ENCODE assay signal across 1 cellular context in the genomic region with DNA sequence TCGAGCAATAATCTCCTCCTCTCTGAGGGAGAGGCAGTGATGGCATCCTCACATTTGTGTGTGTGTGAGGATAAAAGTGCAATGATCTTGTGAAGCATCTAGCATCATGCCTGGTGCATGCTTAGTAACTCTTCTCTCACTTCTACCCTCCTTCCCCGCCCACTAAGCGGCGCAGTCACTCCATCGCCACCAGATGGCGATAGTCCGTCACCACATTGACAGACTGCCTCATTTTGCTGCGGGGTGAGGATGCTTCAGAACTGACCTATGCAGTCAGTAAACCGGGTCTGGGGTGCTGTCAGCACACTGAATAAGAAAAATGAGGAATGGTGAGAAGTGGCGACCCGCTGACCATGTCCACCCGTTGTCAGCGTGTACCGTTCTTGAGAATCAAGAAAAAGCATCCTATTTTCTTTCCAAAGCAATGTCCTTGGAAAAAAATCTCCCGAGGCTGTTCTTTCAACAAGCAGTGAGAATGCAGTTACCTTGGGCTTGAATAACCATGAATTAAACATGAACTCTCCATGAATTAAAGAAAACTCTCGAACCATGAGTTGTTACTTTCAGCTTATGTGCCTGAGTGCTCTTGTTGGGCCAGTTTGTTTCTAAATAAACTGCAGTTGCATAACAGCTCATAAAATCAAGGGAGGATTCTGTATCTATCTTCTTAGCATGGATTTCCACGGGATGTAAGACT.
A peak's percentile ranks its signal among the peaks of the same experiment; 100 is the strongest.
TF ChIP-seq lines count a peak whose summit lies in the region.

No MANE protein-coding gene starts in this region.

TF ChIP-seq in HepG2, 621 proteins besides CTCF, POLR2A, EP300 and RAD21 (continued from another document and continues in another):
- TF ChIP-seq, protein P1, sequence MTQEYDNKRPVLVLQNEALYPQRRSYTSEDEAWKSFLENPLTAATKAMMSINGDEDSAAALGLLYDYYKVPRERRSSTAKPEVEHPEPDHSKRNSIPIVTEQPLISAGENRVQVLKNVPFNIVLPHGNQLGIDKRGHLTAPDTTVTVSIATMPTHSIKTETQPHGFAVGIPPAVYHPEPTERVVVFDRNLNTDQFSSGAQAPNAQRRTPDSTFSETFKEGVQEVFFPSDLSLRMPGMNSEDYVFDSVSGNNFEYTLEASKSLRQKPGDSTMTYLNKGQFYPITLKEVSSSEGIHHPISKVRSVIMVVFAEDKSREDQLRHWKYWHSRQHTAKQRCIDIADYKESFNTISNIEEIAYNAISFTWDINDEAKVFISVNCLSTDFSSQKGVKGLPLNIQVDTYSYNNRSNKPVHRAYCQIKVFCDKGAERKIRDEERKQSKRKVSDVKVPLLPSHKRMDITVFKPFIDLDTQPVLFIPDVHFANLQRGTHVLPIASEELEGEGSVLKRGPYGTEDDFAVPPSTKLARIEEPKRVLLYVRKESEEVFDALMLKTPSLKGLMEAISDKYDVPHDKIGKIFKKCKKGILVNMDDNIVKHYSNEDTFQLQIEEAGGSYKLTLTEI (CRISPR knock-in tag; conservative IDR thresholded peaks at IDR 0.05) = no peak
- TF ChIP-seq YEATS2 (CRISPR knock-in tag; IDR thresholded peaks at IDR 0.05; ENCODE audit: borderline replicate concordance) (no peak), DRAP1 (CRISPR knock-in tag; IDR thresholded peaks at IDR 0.05) (no peak), SAP130 (CRISPR knock-in tag; IDR thresholded peaks at IDR 0.05; ENCODE audit: low read depth) (0 out of 2 replicates have a peak, but pooled peaks have one; percentile 10), SMC3 (IDR thresholded peaks at IDR 0.05; ENCODE audit: low read length) (peak; percentile 92), ZHX2 (IDR thresholded peaks at IDR 0.05; ENCODE audit: low read depth) (peak; percentile 29; the same call in 1 of the 2 replicates), ZHX2 (CRISPR knock-in tag; IDR thresholded peaks at IDR 0.05; ENCODE audit: borderline replicate concordance) (no peak), FOXA3 (CRISPR knock-in tag; IDR thresholded peaks at IDR 0.05) (0 out of 2 replicates have a peak, but pooled peaks have one; percentile 26), SALL1 (CRISPR knock-in tag; IDR thresholded peaks at IDR 0.05) (peak; percentile 51; the same call in 1 of the 2 replicates), GZF1 (CRISPR knock-in tag; IDR thresholded peaks at IDR 0.05) (no peak), SMAD3 (CRISPR knock-in tag; IDR thresholded peaks at IDR 0.05) (peak; percentile 57; the same call in 1 of the 2 replicates), TEAD3 (CRISPR knock-in tag; optimal IDR thresholded peaks at IDR 0.05; ENCODE audit: borderline replicate concordance) (peak; percentile 56), MXI1 (IDR thresholded peaks at IDR 0.05; ENCODE audit: borderline replicate concordance, low read depth, low read length) (no peak), PHB2 (IDR thresholded peaks at IDR 0.05; ENCODE audit: partially characterized antibody) (no peak), ZSCAN21 (CRISPR knock-in tag; IDR thresholded peaks at IDR 0.05; ENCODE audit: borderline replicate concordance) (0 out of 2 replicates have a peak, but pooled peaks have one; percentile 36), ARID3A (IDR thresholded peaks at IDR 0.05; ENCODE audit: low read depth, low read length) (0 out of 2 replicates have a peak, but pooled peaks have one; percentile 23), ERF (CRISPR knock-in tag; IDR thresholded peaks at IDR 0.05) (no peak), UBTF (CRISPR knock-in tag; IDR thresholded peaks at IDR 0.05) (no peak), STAT5B (CRISPR knock-in tag; IDR thresholded peaks at IDR 0.05) (no peak), IKZF5 (CRISPR knock-in tag; IDR thresholded peaks at IDR 0.05) (peak; percentile 41; the same call in 1 of the 2 replicates), SIN3B (IDR thresholded peaks at IDR 0.05; ENCODE audit: low read length) (0 out of 2 replicates have a peak, but pooled peaks have one; percentile 28), RFX1 (IDR thresholded peaks at IDR 0.05) (no peak), ZFP36 (IDR thresholded peaks at IDR 0.05; ENCODE audit: borderline replicate concordance, low read depth, low read length, partially characterized antibody) (no peak), XRCC5 (optimal IDR thresholded peaks at IDR 0.05; ENCODE audit: low read length) (peak; percentile 97), CCAR2 (optimal IDR thresholded peaks at IDR 0.05; ENCODE audit: low read depth, low read length) (no peak), ZSCAN29 (CRISPR knock-in tag; conservative IDR thresholded peaks at IDR 0.05) (peak; percentile 99)
- TF ChIP-seq, protein P2, sequence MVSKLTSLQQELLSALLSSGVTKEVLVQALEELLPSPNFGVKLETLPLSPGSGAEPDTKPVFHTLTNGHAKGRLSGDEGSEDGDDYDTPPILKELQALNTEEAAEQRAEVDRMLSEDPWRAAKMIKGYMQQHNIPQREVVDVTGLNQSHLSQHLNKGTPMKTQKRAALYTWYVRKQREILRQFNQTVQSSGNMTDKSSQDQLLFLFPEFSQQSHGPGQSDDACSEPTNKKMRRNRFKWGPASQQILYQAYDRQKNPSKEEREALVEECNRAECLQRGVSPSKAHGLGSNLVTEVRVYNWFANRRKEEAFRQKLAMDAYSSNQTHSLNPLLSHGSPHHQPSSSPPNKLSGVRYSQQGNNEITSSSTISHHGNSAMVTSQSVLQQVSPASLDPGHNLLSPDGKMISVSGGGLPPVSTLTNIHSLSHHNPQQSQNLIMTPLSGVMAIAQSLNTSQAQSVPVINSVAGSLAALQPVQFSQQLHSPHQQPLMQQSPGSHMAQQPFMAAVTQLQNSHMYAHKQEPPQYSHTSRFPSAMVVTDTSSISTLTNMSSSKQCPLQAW (CRISPR knock-in tag; IDR thresholded peaks at IDR 0.05) = peak; percentile 45; the same call in 1 of the 2 replicates
- TF ChIP-seq, protein P3, sequence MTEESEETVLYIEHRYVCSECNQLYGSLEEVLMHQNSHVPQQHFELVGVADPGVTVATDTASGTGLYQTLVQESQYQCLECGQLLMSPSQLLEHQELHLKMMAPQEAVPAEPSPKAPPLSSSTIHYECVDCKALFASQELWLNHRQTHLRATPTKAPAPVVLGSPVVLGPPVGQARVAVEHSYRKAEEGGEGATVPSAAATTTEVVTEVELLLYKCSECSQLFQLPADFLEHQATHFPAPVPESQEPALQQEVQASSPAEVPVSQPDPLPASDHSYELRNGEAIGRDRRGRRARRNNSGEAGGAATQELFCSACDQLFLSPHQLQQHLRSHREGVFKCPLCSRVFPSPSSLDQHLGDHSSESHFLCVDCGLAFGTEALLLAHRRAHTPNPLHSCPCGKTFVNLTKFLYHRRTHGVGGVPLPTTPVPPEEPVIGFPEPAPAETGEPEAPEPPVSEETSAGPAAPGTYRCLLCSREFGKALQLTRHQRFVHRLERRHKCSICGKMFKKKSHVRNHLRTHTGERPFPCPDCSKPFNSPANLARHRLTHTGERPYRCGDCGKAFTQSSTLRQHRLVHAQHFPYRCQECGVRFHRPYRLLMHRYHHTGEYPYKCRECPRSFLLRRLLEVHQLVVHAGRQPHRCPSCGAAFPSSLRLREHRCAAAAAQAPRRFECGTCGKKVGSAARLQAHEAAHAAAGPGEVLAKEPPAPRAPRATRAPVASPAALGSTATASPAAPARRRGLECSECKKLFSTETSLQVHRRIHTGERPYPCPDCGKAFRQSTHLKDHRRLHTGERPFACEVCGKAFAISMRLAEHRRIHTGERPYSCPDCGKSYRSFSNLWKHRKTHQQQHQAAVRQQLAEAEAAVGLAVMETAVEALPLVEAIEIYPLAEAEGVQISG (CRISPR knock-in tag; IDR thresholded peaks at IDR 0.05) = no peak
- TF ChIP-seq, protein P4, sequence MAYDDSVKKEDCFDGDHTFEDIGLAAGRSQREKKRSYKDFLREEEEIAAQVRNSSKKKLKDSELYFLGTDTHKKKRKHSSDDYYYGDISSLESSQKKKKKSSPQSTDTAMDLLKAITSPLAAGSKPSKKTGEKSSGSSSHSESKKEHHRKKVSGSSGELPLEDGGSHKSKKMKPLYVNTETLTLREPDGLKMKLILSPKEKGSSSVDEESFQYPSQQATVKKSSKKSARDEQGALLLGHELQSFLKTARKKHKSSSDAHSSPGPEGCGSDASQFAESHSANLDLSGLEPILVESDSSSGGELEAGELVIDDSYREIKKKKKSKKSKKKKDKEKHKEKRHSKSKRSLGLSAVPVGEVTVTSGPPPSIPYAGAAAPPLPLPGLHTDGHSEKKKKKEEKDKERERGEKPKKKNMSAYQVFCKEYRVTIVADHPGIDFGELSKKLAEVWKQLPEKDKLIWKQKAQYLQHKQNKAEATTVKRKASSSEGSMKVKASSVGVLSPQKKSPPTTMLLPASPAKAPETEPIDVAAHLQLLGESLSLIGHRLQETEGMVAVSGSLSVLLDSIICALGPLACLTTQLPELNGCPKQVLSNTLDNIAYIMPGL (CRISPR knock-in tag; IDR thresholded peaks at IDR 0.05; ENCODE audit: borderline replicate concordance in 1 of 2, low read depth in 1 of 2) = peak in 1 of 2 experiments; percentile 45; a peak in 1 of 4 replicates
- TF ChIP-seq, protein P5, sequence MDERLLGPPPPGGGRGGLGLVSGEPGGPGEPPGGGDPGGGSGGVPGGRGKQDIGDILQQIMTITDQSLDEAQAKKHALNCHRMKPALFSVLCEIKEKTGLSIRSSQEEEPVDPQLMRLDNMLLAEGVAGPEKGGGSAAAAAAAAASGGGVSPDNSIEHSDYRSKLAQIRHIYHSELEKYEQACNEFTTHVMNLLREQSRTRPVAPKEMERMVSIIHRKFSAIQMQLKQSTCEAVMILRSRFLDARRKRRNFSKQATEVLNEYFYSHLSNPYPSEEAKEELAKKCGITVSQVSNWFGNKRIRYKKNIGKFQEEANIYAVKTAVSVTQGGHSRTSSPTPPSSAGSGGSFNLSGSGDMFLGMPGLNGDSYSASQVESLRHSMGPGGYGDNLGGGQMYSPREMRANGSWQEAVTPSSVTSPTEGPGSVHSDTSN (CRISPR knock-in tag; IDR thresholded peaks at IDR 0.05) = peak; percentile 40; the same call in 1 of the 2 replicates
